In the genomic region with DNA sequence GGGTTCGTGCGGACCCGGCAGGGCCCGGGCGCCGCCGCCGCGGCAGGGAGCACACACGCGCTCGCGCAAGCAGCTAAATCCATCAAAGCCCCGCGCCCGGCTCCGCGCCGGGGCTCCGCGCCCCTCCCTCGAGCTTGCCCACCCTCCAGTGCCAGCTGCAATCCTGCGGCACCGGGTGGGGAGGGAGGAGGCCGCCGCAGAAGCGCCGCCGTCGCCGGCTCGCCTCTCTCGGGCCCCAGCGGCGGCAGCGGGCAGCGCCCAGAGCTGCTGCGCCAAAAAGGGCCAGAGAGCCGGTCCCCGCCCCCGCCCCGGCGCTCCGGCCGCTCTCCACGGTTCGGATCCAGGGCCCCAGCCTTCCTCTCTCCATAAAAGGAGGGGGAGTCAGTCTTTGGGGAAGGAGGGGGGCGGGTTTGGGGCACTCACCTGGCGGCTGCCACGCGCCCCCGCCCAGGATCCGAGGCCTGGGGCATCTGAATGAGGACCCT, we compare ENCODE assay signal across 9 cellular contexts. TPM values are rescaled to one million over a fixed set of nuclear protein-coding genes. Genes with fewer than 3 reads are reported as not detected.
DNase-seq lines count a peak whose midpoint lies in the region; ATAC-seq and TF ChIP-seq lines count a peak whose summit lies in the region.
"Had no signal": no experiment of that assay in that cellular context is flagged by ENCODE, and none has a peak within 500 bp of the region (broad histone marks: within the 10 kb centered on the region; RNA-seq: fewer than 3 reads in every experiment).

No MANE protein-coding gene starts in this region.

- H3K27ac Mint-ChIP-seq in activated CD8-positive, alpha-beta T cell treated with anti-CD3 and anti-CD28 coated beads for 36 hours = no peak overlapping the region
- H3K27ac Mint-ChIP-seq: T-helper 1 cell treated with Interleukin-12 subunit alpha and Interleukin-12 subunit beta and Interleukin-4 antibody, amounts not matched to agents 30 μg/mL and 1 μg/mL, for 36 hours had no signal

- peak overlapping the region; percentile 21 to 98; a peak in 3 of 4 replicates for H3K4me3 ChIP-seq in DND-41 (ENCODE audit: low read depth in 1 of 2, low read length in 2 of 2)
- H3K4me3 ChIP-seq in HUES6 (ENCODE audit: low read depth, low read length) = peak overlapping the region; percentile 67
- H3K4me3 ChIP-seq in gastroesophageal sphincter = peak overlapping the region; percentile 57 to 77
- peak overlapping the region; percentile 18 for H3K4me3 ChIP-seq in neuron (ENCODE audit: low read length)

- H3K9me3 ChIP-seq in DND-41 (ENCODE audit: insufficient read depth, low read length, severe bottlenecking) (no peaks in the 10 kb centered on the region), HUES6 (ENCODE audit: control insufficient read depth, insufficient read depth, low read depth, low read length) (no peaks in the 10 kb centered on the region), gastroesophageal sphincter (no peaks in the 10 kb centered on the region), neuron (ENCODE audit: low read length) (no peaks in the 10 kb centered on the region)

- peaks cover 3% of the 10 kb centered on the region for H3K36me3 ChIP-seq in DND-41 (ENCODE audit: insufficient read depth, low read length)
- no peaks in the 10 kb centered on the region for H3K36me3 ChIP-seq in HUES6 (ENCODE audit: control insufficient read depth, insufficient read depth, low read length)
- H3K36me3 ChIP-seq in gastroesophageal sphincter = no peaks in the 10 kb centered on the region
- H3K36me3 ChIP-seq in neuron (ENCODE audit: insufficient read depth, low read length) = no peaks in the 10 kb centered on the region

- WGBS in gastroesophageal sphincter (ENCODE audit: low coverage in 1 of 2), 2 donors = no CpG with 5 or more reads among the region's 53 CpGs

- peak overlapping the region; percentile 95 for H3K4me2 ChIP-seq in DND-41 (ENCODE audit: insufficient read depth, low read length)

- no peak overlapping the region for H3K4me3 Mint-ChIP-seq in activated CD8-positive, alpha-beta T cell treated with anti-CD3 and anti-CD28 coated beads for 36 hours
- H3K4me3 Mint-ChIP-seq: T-helper 1 cell treated with Interleukin-12 subunit alpha and Interleukin-12 subunit beta and Interleukin-4 antibody, amounts not matched to agents 30 μg/mL and 1 μg/mL, for 36 hours had no signal

- peaks cover 41% of the 10 kb centered on the region for H3K79me2 ChIP-seq in DND-41 (ENCODE audit: insufficient read depth, low read length)

- peaks cover 33% of the 10 kb centered on the region for H3K27me3 Mint-ChIP-seq in activated CD8-positive, alpha-beta T cell treated with anti-CD3 and anti-CD28 coated beads for 36 hours

- TF ChIP-seq EP300 in gastroesophageal sphincter (IDR thresholded peaks at IDR 0.05) = no peak

- POLR2A ChIA-PET in activated CD8-positive, alpha-beta T cell treated with anti-CD3 and anti-CD28 coated beads for 36 hours (lab: Charles Lee) = interaction anchor here (0.9 kb wide), 1 partner anchor 158 kb away, joined by 3 read pairs; no protein-coding TSS in a partner anchor

- ATAC-seq in DND-41 (ENCODE audit: insufficient read depth, low read depth) = peak; percentile 57
- ATAC-seq in activated CD8-positive, alpha-beta T cell treated with anti-CD3 and anti-CD28 coated beads for 36 hours = peak; percentile 14
- ATAC-seq in gastroesophageal sphincter = peak; percentile 46
- ATAC-seq in HG03095 (IDR thresholded peaks at IDR 0.05; ENCODE audit: unreplicated experiment) = no peak
- no peak for ATAC-seq in GM19463 (IDR thresholded peaks at IDR 0.05; ENCODE audit: unreplicated experiment)

- CTCF ChIA-PET in activated CD8-positive, alpha-beta T cell treated with anti-CD3 and anti-CD28 coated beads for 36 hours (lab: Charles Lee) = interaction anchor here (1.2 to 1.3 kb wide), 2 partner anchors 93 to 199 kb away, joined by 3 to 4 read pairs; no protein-coding TSS in a partner anchor

- DNase-seq in DND-41 (peak; percentile 84), T-helper 9 cell (no peak)
- DNase-seq in activated CD8-positive, alpha-beta T cell treated with anti-CD3 and anti-CD28 coated beads for 36 hours = peak; percentile 27

- intact Hi-C loops in activated CD8-positive, alpha-beta T cell treated with anti-CD3 and anti-CD28 coated beads for 36 hours (cut with micrococcal nuclease) = no loop called here

- H3K9ac ChIP-seq in DND-41 (ENCODE audit: low read depth, low read length) = peak overlapping the region; percentile 92
- peak overlapping the region; percentile 39 for H3K9ac ChIP-seq in HUES6 (ENCODE audit: low read length)

- H3K27ac ChIP-seq in DND-41 (ENCODE audit: low read length) = peak overlapping the region; percentile 32
- no peak overlapping the region; the same call in 1 of the 2 replicates for H3K27ac ChIP-seq in HUES6 (ENCODE audit: low read depth, low read length)
- H3K27ac ChIP-seq in gastroesophageal sphincter = peak overlapping the region; percentile 81 to 98 (median 96)

- H3K27me3 ChIP-seq in DND-41 (ENCODE audit: insufficient read depth, low read length, poor library complexity) = peaks cover 21% of the 10 kb centered on the region
- peaks cover 56% of the 10 kb centered on the region for H3K27me3 ChIP-seq in HUES6 (ENCODE audit: control insufficient read depth, insufficient read depth, low read length)
- H3K27me3 ChIP-seq in gastroesophageal sphincter = peaks cover 13% of the 10 kb centered on the region
- peaks cover 82% of the 10 kb centered on the region for H3K27me3 ChIP-seq in neuron (ENCODE audit: insufficient read depth, low read length)

- TF ChIP-seq POLR2A in gastroesophageal sphincter (IDR thresholded peaks at IDR 0.05) = peak in 1 of 2 donors; percentile 25

- peak; percentile 33 for TF ChIP-seq CTCF in DND-41 (IDR thresholded peaks at IDR 0.05; ENCODE audit: borderline replicate concordance, extremely low read depth, low read length, poor library complexity, severe bottlenecking)
- peak; percentile 28 for TF ChIP-seq CTCF in activated CD8-positive, alpha-beta T cell treated with anti-CD3 and anti-CD28 coated beads for 36 hours (IDR thresholded peaks at IDR 0.05)
- peak in 3 of 4 experiments; percentile 22 to 79 (median 71) for TF ChIP-seq CTCF in gastroesophageal sphincter (IDR thresholded peaks at IDR 0.05)

- H2AFZ ChIP-seq in DND-41 (ENCODE audit: low read depth, low read length) = peak overlapping the region; percentile 45; the same call in 1 of the 2 replicates
- H2AFZ ChIP-seq in neuron (ENCODE audit: low read depth, low read length) = no peak overlapping the region

- H4K20me1 ChIP-seq in DND-41 (ENCODE audit: insufficient read depth, low read length) = peaks cover 38% of the 10 kb centered on the region

- H3K36me3 Mint-ChIP-seq in activated CD8-positive, alpha-beta T cell treated with anti-CD3 and anti-CD28 coated beads for 36 hours (ENCODE audit: low read depth) = no peaks in the 10 kb centered on the region

- H3K4me1 Mint-ChIP-seq in activated CD8-positive, alpha-beta T cell treated with anti-CD3 and anti-CD28 coated beads for 36 hours (ENCODE audit: low read depth) = peaks cover 10% of the 10 kb centered on the region

- no peaks in the 10 kb centered on the region for H3K9me3 Mint-ChIP-seq in activated CD8-positive, alpha-beta T cell treated with anti-CD3 and anti-CD28 coated beads for 36 hours
- H3K9me3 Mint-ChIP-seq: T-helper 1 cell treated with Interleukin-12 subunit alpha and Interleukin-12 subunit beta and Interleukin-4 antibody, amounts not matched to agents 30 μg/mL and 1 μg/mL, for 36 hours had no signal

- H3K4me1 ChIP-seq in DND-41 (ENCODE audit: insufficient read depth, low read length) (peaks cover 51% of the 10 kb centered on the region), HUES6 (ENCODE audit: control insufficient read depth, insufficient read depth, low read length) (peaks cover 25% of the 10 kb centered on the region), gastroesophageal sphincter (peaks cover 0 to 68% (median 32%) of the 10 kb centered on the region in 3 donors), neuron (ENCODE audit: insufficient read depth, low read length) (peaks cover 32% of the 10 kb centered on the region)

RNA-seq across cellular contexts. Expression of a gene that starts 0.4 kb away (rescaled TPM):
- total RNA-seq in activated CD8-positive, alpha-beta T cell treated with anti-CD3 and anti-CD28 coated beads for 36 hours = 10 to 100 TPM; 16.7 to 18.8 TPM
- 100 to 1,000 TPM in 2 of 4 donors, 10 to 100 TPM in 2; 66.0 to 162 (median 120) TPM for total RNA-seq in gastroesophageal sphincter

Comparison
In these comparisons a context has a peak if more than half of its experiments do, and no peak if none do; other contexts are left out.
1. ATAC-seq: peak in DND-41 (single experiment), activated CD8-positive, alpha-beta T cell treated with anti-CD3 and anti-CD28 coated beads for 36 hours (single experiment) and gastroesophageal sphincter (single experiment); none in HG03095 (single experiment) and GM19463 (single experiment).
2. Peak in every context shown above with its lines, with median percentiles within 50 percentile points of each other: H3K4me3 ChIP-seq and CTCF ChIP-seq.